ENCODE assay signal across 8 cellular contexts in the genomic region with DNA sequence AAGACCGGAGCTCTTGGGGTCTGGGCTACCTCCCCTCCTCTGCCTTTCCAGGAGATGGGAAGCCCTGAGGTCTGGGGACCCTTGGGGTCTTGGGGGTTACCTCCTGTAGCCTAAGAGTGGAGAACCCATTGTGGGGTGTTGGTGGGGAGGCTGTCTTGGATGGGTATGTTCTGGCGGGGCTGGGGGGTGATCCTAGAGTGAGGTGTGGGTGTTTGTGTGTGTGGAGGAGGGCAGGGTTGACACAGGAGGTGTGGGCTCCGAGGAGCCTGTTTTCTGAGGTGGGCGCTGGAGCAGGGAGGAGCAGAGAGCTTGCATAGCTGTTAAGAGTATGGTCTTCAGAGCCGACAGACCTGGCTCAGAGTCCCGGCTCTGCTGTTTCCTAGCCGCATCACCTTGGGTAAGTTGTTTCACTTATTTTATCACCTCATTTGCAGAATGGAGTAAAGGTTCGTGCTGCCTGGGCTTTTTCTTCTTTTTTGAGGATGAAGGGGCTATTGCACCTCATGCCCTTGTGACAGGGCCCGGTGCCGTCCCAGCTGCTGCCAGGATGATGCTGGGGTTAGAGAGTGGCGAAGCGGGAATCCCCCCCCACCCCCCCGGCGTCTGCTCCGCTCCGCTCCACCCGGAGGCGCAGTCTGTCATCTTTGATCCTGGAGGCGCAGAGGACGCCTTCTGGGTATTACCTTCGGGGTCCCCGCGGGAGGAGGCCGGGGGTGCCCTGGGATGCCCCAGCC. TPM values are rescaled to one million over a fixed set of nuclear protein-coding genes. Genes with fewer than 3 reads are reported as not detected.
A peak's percentile ranks its signal among the peaks of the same experiment; 100 is the strongest.
DNase-seq lines count a peak whose midpoint lies in the region; ATAC-seq and TF ChIP-seq lines count a peak whose summit lies in the region.

No MANE protein-coding gene starts in this region.

- H3K27ac ChIP-seq in PC-3 (ENCODE audit: low read length) = no peak overlapping the region
- H3K27ac ChIP-seq in smooth muscle cell (ENCODE audit: low read depth) = peak overlapping the region; percentile 95

- H4K20me1 ChIP-seq in PC-3 (ENCODE audit: low read length) = peaks cover 49% of the 10 kb centered on the region
- peaks cover 83% of the 10 kb centered on the region for H4K20me1 ChIP-seq in smooth muscle cell (ENCODE audit: low read depth)

- DNase-seq in H7 = no peak
- no peak for DNase-seq in PC-3
- DNase-seq in fibroblast of the aortic adventitia (ENCODE audit: low read depth) = no peak
- DNase-seq in smooth muscle cell (lab: John Stamatoyannopoulos, UW; ENCODE audit: unreplicated experiment) = no peak
- no peak for DNase-seq in stimulated activated CD4-positive, alpha-beta T cell treated with anti-CD3 and anti-CD28 coated beads, Interleukin-4, amount 100 ng/mL, for 24 hours
- no peak for DNase-seq in NCI-H2196 (lab: John Stamatoyannopoulos, UW; ENCODE audit: unreplicated experiment)
- DNase-seq in NCI-H1048 (lab: John Stamatoyannopoulos, UW) = no peak

- H2AFZ ChIP-seq in PC-3 (ENCODE audit: low read length) = no peak overlapping the region
- H2AFZ ChIP-seq in smooth muscle cell (ENCODE audit: low read depth) = no peak overlapping the region

- POLR2A ChIA-PET in PC-3 (lab: Charles Lee; ENCODE audit: unreplicated experiment) = no interaction called here

- peak; percentile 44 for ATAC-seq in GM18517 (IDR thresholded peaks at IDR 0.05; ENCODE audit: unreplicated experiment)
- ATAC-seq in PC-3 = peak; percentile 9; the same call in 1 of the 2 replicates

- H3K4me3 ChIP-seq in H7 (ENCODE audit: insufficient read depth, low read depth, low read length) (peak overlapping the region; percentile 37), PC-3 (ENCODE audit: low read length) (peak overlapping the region; percentile 69; the same call in 1 of the 2 replicates), fibroblast of the aortic adventitia (ENCODE audit: low read depth, low read length) (peak overlapping the region; percentile 71), smooth muscle cell (peak overlapping the region; percentile 84)

- H3K4me1 ChIP-seq in PC-3 (ENCODE audit: insufficient read depth, low read length) = peaks cover 38% of the 10 kb centered on the region
- H3K4me1 ChIP-seq in smooth muscle cell (ENCODE audit: low read depth) = peaks cover 53% of the 10 kb centered on the region

- CTCF ChIA-PET in PC-3 (lab: Charles Lee) = interaction anchor here (1.2 kb wide), 1 partner anchor 14 kb away, joined by 6 read pairs; no protein-coding TSS in a partner anchor

- H3K9me2 ChIP-seq in PC-3 (replicated peaks; ENCODE audit: low read length) = no peaks in the 10 kb centered on the region

- intact Hi-C loops in PC-3 (cut with micrococcal nuclease) = no loop called here

- 23% methylated on average over 19 of the region's 24 CpGs for WGBS in smooth muscle cell (ENCODE audit: low lambda C conversion rate)

- no peaks in the 10 kb centered on the region for H3K36me3 ChIP-seq in H7 (replicated peaks; ENCODE audit: control insufficient read depth, insufficient read depth, low read length)
- H3K36me3 ChIP-seq in PC-3 (ENCODE audit: low read depth, low read length) = no peaks in the 10 kb centered on the region
- H3K36me3 ChIP-seq in smooth muscle cell (ENCODE audit: low read depth) = no peaks in the 10 kb centered on the region

- H3K79me2 ChIP-seq in PC-3 (ENCODE audit: low read length) (peaks cover 89% of the 10 kb centered on the region), smooth muscle cell (ENCODE audit: low read depth) (peaks cover 32% of the 10 kb centered on the region)

- H3K9ac ChIP-seq in PC-3 (ENCODE audit: low read length) = no peak overlapping the region
- no peak overlapping the region for H3K9ac ChIP-seq in smooth muscle cell (ENCODE audit: low read depth)

- no TSS peak for BruUV-seq in PC-3 (replicated peaks; lab: Mats Ljungman, UMichigan)

- no peaks in the 10 kb centered on the region for H3F3A ChIP-seq in PC-3 (ENCODE audit: low read length, unreplicated experiment)
- peaks cover 10% of the 10 kb centered on the region for H3F3A ChIP-seq in smooth muscle cell (ENCODE audit: low read depth)

- peaks cover 2% of the 10 kb centered on the region; the same call in 1 of the 2 replicates for H3K27me3 ChIP-seq in H7 (ENCODE audit: control insufficient read depth, insufficient read depth, low read length)
- H3K27me3 ChIP-seq in PC-3 (ENCODE audit: low read length) = no peaks in the 10 kb centered on the region
- no peaks in the 10 kb centered on the region for H3K27me3 ChIP-seq in smooth muscle cell (ENCODE audit: low read depth)

- H3K9me3 ChIP-seq in PC-3 (ENCODE audit: low read length) = no peaks in the 10 kb centered on the region
- H3K9me3 ChIP-seq in smooth muscle cell (replicated peaks; ENCODE audit: low read depth) = no peaks in the 10 kb centered on the region

- no peak for TF ChIP-seq CTCF in PC-3 (conservative IDR thresholded peaks at IDR 0.05; ENCODE audit: low read depth, low read length)
- no peak for TF ChIP-seq CTCF in fibroblast of the aortic adventitia (IDR thresholded peaks at IDR 0.05; ENCODE audit: insufficient read depth, low read length)
- no peak for TF ChIP-seq CTCF in smooth muscle cell (IDR thresholded peaks at IDR 0.05; ENCODE audit: borderline replicate concordance, insufficient read depth, poor library complexity, severe bottlenecking)

- H3K4me2 ChIP-seq in PC-3 (ENCODE audit: low read length) = peak overlapping the region; percentile 98
- peak overlapping the region; percentile 100 for H3K4me2 ChIP-seq in smooth muscle cell

RNA-seq across cellular contexts. Expression of gene TET3, which starts 17.2 kb away (rescaled TPM):
- 7.2 and 7.3 TPM in 2 replicates for total RNA-seq in H7 (2014; rRNA removed; shearing (Covaris generic))
- total RNA-seq in PC-3 (2014; rRNA removed) (6.1 and 10.1 TPM in 2 replicates), fibroblast of the aortic adventitia (ENCODE audit: low replicate concordance) (2.4 and 6.1 TPM in 2 replicates), smooth muscle cell (10.4 and 12.7 TPM in 2 replicates)
- polyA plus RNA-seq in smooth muscle cell = 3.2 TPM in 2 replicates
